In the genomic region with DNA sequence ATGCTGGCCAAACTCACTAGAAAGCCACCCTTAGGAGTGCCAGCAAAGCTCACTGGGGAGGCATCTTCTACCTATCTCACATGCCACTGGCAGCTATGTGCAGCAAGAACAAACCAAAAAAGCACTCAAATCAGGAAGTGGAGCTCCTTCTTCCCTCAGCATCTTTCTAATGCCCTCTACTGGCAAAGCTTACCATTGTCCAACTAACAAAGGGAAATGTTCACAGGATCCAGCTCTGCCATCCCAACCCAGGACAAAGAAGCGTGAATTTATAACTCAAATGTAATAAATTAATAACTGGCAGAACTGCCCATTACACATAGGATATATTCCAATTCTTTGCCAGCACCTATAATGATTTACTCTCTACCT, we compare ENCODE assay signal across 9 cellular contexts. TPM values are rescaled to one million over a fixed set of nuclear protein-coding genes. Genes with fewer than 3 reads are reported as not detected.
DNase-seq lines count a peak whose midpoint lies in the region; ATAC-seq, FAIRE-seq and TF ChIP-seq lines count a peak whose summit lies in the region.
"Had no signal": no experiment of that assay in that cellular context is flagged by ENCODE, and none has a peak within 500 bp of the region (broad histone marks: within the 10 kb centered on the region; RNA-seq: fewer than 3 reads in every experiment).

No MANE protein-coding gene starts in this region.

- WGBS in smooth muscle cell (ENCODE audit: low lambda C conversion rate), result 79% methylated on average over 1 of the region's 1 CpG

- no peaks in the 10 kb centered on the region for H3K4me1 ChIP-seq in endothelial cell of umbilical vein (ENCODE audit: control insufficient read depth, extremely low read depth, insufficient read depth, low read length)
- H3K4me1 ChIP-seq in smooth muscle cell (ENCODE audit: low read depth), result no peaks in the 10 kb centered on the region

- H4K20me1 ChIP-seq in endothelial cell of umbilical vein (replicated peaks; ENCODE audit: control insufficient read depth, extremely low read depth, insufficient read depth, low read length) (no peaks in the 10 kb centered on the region), smooth muscle cell (ENCODE audit: low read depth) (peaks cover 4% of the 10 kb centered on the region)

- CTCF ChIA-PET in endothelial cell of umbilical vein (lab: Charles Lee), result interaction anchor here (0.6 to 3.6 kb wide), 51 partner anchors 9 to 246 kb away, joined by 3 to 46 read pairs (median 4); partner anchors contain the start of genes DNAJC6, LEPR and LEPROT

- intact Hi-C loops in endothelial cell of umbilical vein (cut with micrococcal nuclease), result loop anchor here (1.0 to 2.0 kb wide), 2 partner anchors 29 to 223 kb away; no protein-coding TSS in a partner anchor

- H3K27me3 ChIP-seq in endothelial cell of umbilical vein (ENCODE audit: control insufficient read depth in 2 of 2, insufficient read depth in 2 of 2, low read length in 2 of 2), result no peaks in the 10 kb centered on the region
- H3K27me3 ChIP-seq in smooth muscle cell (ENCODE audit: low read depth), result no peaks in the 10 kb centered on the region

- peak; percentile 73 for TF ChIP-seq CTCF in AG10803 (conservative IDR thresholded peaks at IDR 0.05; ENCODE audit: low read length)
- peak; percentile 56 for TF ChIP-seq CTCF in GM13977 (IDR thresholded peaks at IDR 0.05; ENCODE audit: extremely low read depth, insufficient read depth, missing control alignments)
- peak; percentile 44 to 56 for TF ChIP-seq CTCF in endothelial cell of umbilical vein (IDR thresholded peaks at IDR 0.05; ENCODE audit: extremely low read depth in 1 of 2, insufficient read depth in 1 of 2, low read depth in 1 of 2, low read length in 2 of 2)
- peak; percentile 30 for TF ChIP-seq CTCF in smooth muscle cell (IDR thresholded peaks at IDR 0.05; ENCODE audit: borderline replicate concordance, insufficient read depth, poor library complexity, severe bottlenecking)

- H3F3A ChIP-seq in smooth muscle cell (ENCODE audit: low read depth), result no peaks in the 10 kb centered on the region

- POLR2A ChIA-PET in endothelial cell of umbilical vein (lab: Charles Lee), result no interaction called here

- no peak overlapping the region for H3K4me3 ChIP-seq in AG10803 (ENCODE audit: low read length)
- H3K4me3 ChIP-seq in endothelial cell of umbilical vein (replicated peaks in 1 of 3; ENCODE audit: insufficient read depth in 1 of 3, low read depth in 1 of 3, low read length in 3 of 3), result no peak overlapping the region
- no peak overlapping the region for H3K4me3 ChIP-seq in smooth muscle cell

- H2AFZ ChIP-seq in endothelial cell of umbilical vein (ENCODE audit: low read depth, low read length) (no peak overlapping the region), smooth muscle cell (ENCODE audit: low read depth) (no peak overlapping the region)

- dilution Hi-C loops in endothelial cell of umbilical vein (cut with MboI; ENCODE audit: extremely low pct_ligation_motif_present, low sequenced_read_pairs), result no loop called here

- H3K4me2 ChIP-seq in endothelial cell of umbilical vein (ENCODE audit: insufficient read depth, low read length) (no peak overlapping the region), smooth muscle cell (no peak overlapping the region)

- H3K9ac ChIP-seq in endothelial cell of umbilical vein (replicated peaks; ENCODE audit: extremely low read depth, insufficient read depth, low read length), result no peak overlapping the region
- no peak overlapping the region for H3K9ac ChIP-seq in smooth muscle cell (ENCODE audit: low read depth)

- DNase-seq in AG10803 (ENCODE audit: low read depth), result peak; percentile 61
- peak; percentile 50 for DNase-seq in GM13977 (ENCODE audit: low spot score)
- peak; percentile 39 for DNase-seq in NOMO-1 treated with dmso at 0.1 percent for 144 hours (lab: John Stamatoyannopoulos, UW; ENCODE audit: unreplicated experiment)
- DNase-seq in endothelial cell of umbilical vein (ENCODE audit: low read depth, low spot score), result peak; percentile 50
- no peak for DNase-seq in smooth muscle cell (lab: John Stamatoyannopoulos, UW; ENCODE audit: unreplicated experiment)
- DNase-seq in NCI-H345 treated with DMSO at 0.1 percent for 48 hours (lab: John Stamatoyannopoulos, UW; ENCODE audit: unreplicated experiment), result no peak

- no peak for FAIRE-seq in endothelial cell of umbilical vein (lab: Jason Lieb, UNC)

- H3K9me3 ChIP-seq in endothelial cell of umbilical vein (replicated peaks; ENCODE audit: control insufficient read depth, insufficient read depth, low read length) (no peaks in the 10 kb centered on the region), smooth muscle cell (replicated peaks; ENCODE audit: low read depth) (no peaks in the 10 kb centered on the region)

- H3K36me3 ChIP-seq in endothelial cell of umbilical vein (ENCODE audit: control insufficient read depth in 2 of 2, extremely low read depth in 1 of 2, insufficient read depth in 2 of 2, low read length in 2 of 2), result no peaks in the 10 kb centered on the region
- no peaks in the 10 kb centered on the region for H3K36me3 ChIP-seq in smooth muscle cell (ENCODE audit: low read depth)

- no peak for TF ChIP-seq POLR2A in endothelial cell of umbilical vein (IDR thresholded peaks at IDR 0.05; ENCODE audit: low read depth, low read length)

- H3K27ac ChIP-seq in endothelial cell of umbilical vein (ENCODE audit: insufficient read depth, low read depth, low read length) (no peak overlapping the region), smooth muscle cell (ENCODE audit: low read depth) (no peak overlapping the region)
- H3K27ac ChIP-seq: epithelial cell of prostate had no signal

- in situ Hi-C loops in GM13977 (cut with MboI; ENCODE audit: low pct_unique_long_range_greater_than_20kb, low sequenced_read_pairs, unreplicated experiment), result no loop called here

- BruUV-seq in endothelial cell of umbilical vein (replicated peaks; lab: Mats Ljungman, UMichigan), result no TSS peak

- peak; percentile 70 for ATAC-seq in HG02938 (IDR thresholded peaks at IDR 0.05; ENCODE audit: unreplicated experiment)
- ATAC-seq in HG02840 (IDR thresholded peaks at IDR 0.05; ENCODE audit: low FRiP score, unreplicated experiment), result no peak

- H3K79me2 ChIP-seq in endothelial cell of umbilical vein (ENCODE audit: control insufficient read depth, insufficient read depth, low read length), result no peaks in the 10 kb centered on the region
- no peaks in the 10 kb centered on the region for H3K79me2 ChIP-seq in smooth muscle cell (ENCODE audit: low read depth)

- H3K9me1 ChIP-seq in endothelial cell of umbilical vein (replicated peaks; ENCODE audit: control insufficient read depth, extremely low read depth, insufficient read depth, low read length), result no peaks in the 10 kb centered on the region

TF ChIP-seq in endothelial cell of umbilical vein, 7 proteins besides CTCF, POLR2A, EP300 and RAD21:
- no peak for TF ChIP-seq GATA2 (IDR thresholded peaks at IDR 0.05; ENCODE audit: insufficient read depth, insufficient read length, low read depth, low read length)
- no peak for TF ChIP-seq MAX (IDR thresholded peaks at IDR 0.05; ENCODE audit: insufficient read depth, insufficient read length)
- no peak for TF ChIP-seq JUN (IDR thresholded peaks at IDR 0.05; ENCODE audit: borderline replicate concordance, insufficient read depth, insufficient read length, low read depth)
- TF ChIP-seq EZH2 (IDR thresholded peaks at IDR 0.05; ENCODE audit: borderline replicate concordance, low read depth, low read length, severe bottlenecking), result no peak
- no peak for TF ChIP-seq MYC (IDR thresholded peaks at IDR 0.05; ENCODE audit: low read depth, low read length)
- TF ChIP-seq FOS (IDR thresholded peaks at IDR 0.05; ENCODE audit: borderline replicate concordance, insufficient read depth, low read length), result no peak
- no peak for TF ChIP-seq POLR2AphosphoS5 (IDR thresholded peaks at IDR 0.05; ENCODE audit: insufficient read depth, low read depth, low read length)

RNA-seq across cellular contexts. Expression of gene LEPR, which starts 38.9 kb away (rescaled TPM):
- total RNA-seq in endothelial cell of umbilical vein (10.8 and 18.7 TPM in 2 replicates), smooth muscle cell (15.1 and 20.3 TPM in 2 replicates)
- polyA plus RNA-seq in endothelial cell of umbilical vein (8.8 and 11.1 TPM in 2 replicates), smooth muscle cell (5.9 and 9.3 TPM in 2 replicates)
- 5.7 and 7.9 TPM in 2 replicates for polyA plus RNA-seq in endothelial cell of umbilical vein (2011; cell fraction: cytosol; rRNA removed)
- polyA plus RNA-seq in endothelial cell of umbilical vein (2011; cell fraction: nucleus; rRNA removed), result 9.0 and 9.2 TPM in 2 replicates
- polyA plus RNA-seq in endothelial cell of umbilical vein (2012), result 5.4 and 7.1 TPM in 2 replicates
- 34.1 and 36.7 TPM in 2 replicates for polyA minus RNA-seq in endothelial cell of umbilical vein
- 0.61 TPM for polyA minus RNA-seq in endothelial cell of umbilical vein (2011; cell fraction: cytosol; rRNA and poly(A)+ RNA removed)
- 13.3 and 15.2 TPM in 2 replicates for polyA minus RNA-seq in endothelial cell of umbilical vein (2011; cell fraction: nucleus; rRNA and poly(A)+ RNA removed)

RNA-seq across cellular contexts. Expression of gene LEPROT, which starts 38.9 kb away (rescaled TPM):
- total RNA-seq in endothelial cell of umbilical vein, result 71.7 and 80.6 TPM in 2 replicates
- 86.0 and 94.8 TPM in 2 replicates for polyA plus RNA-seq in endothelial cell of umbilical vein
- polyA plus RNA-seq in endothelial cell of umbilical vein (2011; cell fraction: cytosol; rRNA removed), result 43.7 and 47.4 TPM in 2 replicates
- polyA plus RNA-seq in endothelial cell of umbilical vein (2011; cell fraction: nucleus; rRNA removed), result 74.2 and 99.0 TPM in 2 replicates
- 77.8 and 102 TPM in 2 replicates for polyA plus RNA-seq in endothelial cell of umbilical vein (2012)
- 150 TPM in 2 replicates for polyA minus RNA-seq in endothelial cell of umbilical vein
- polyA minus RNA-seq in endothelial cell of umbilical vein (2011; cell fraction: cytosol; rRNA and poly(A)+ RNA removed), result 5.9 TPM
- polyA minus RNA-seq in endothelial cell of umbilical vein (2011; cell fraction: nucleus; rRNA and poly(A)+ RNA removed), result 148 and 185 TPM in 2 replicates
- 61.0 and 93.2 TPM in 2 replicates for total RNA-seq in smooth muscle cell
- 67.8 and 76.4 TPM in 2 replicates for polyA plus RNA-seq in smooth muscle cell

Comparison
In these comparisons a context has a peak if more than half of its experiments do, and no peak if none do; other contexts are left out.
1. DNase-seq: peak in AG10803 (single experiment), GM13977 (single experiment), NOMO-1 treated with dmso at 0.1 percent for 144 hours (single experiment) and endothelial cell of umbilical vein (single experiment); none in smooth muscle cell (single experiment) and NCI-H345 treated with DMSO at 0.1 percent for 48 hours (single experiment).
2. Peak in every context shown above with its lines, with median percentiles within 50 percentile points of each other: CTCF ChIP-seq.